Comparison of ENCODE assay signal across 8 cellular contexts in the genomic region with DNA sequence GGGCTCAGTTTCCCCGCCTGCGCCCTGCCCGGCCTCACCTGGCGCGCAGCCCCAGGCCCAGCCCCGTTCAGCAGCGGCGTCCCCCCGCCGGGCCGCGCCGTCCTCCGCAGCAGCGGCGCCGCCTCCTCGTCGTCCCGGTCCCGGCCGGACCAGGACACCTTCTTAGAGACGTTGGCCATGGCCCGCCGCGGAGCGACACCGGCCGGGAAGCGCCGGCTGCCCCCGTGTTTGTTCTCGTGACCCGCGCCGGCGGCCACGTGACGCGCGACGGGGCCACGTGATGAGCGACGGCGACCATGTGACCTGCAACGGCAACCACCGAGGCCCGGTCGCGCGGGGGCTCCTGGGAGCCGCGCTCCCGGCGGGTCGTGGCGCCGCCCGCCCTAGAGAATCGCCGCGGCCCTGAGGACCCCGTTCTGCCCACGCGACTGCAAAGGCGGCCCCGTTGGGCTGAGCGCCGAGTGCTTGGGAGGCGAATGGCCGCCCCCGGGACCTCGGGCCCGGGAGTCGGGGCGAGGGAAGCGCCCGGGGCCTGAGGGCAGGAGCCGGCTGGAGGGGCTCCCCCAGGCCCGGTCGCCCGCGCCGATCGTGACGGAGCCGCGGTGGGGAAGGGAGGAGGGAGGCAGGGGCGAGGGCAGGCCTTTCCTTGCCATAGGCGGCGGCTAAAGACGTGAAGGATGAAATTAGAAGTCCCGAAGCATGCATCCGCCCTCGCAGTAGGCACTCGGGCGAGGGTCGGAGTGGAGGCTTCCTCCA.
A peak's percentile ranks its signal among the peaks of the same experiment; 100 is the strongest.
DNase-seq lines count a peak whose midpoint lies in the region; ATAC-seq lines count a peak whose summit lies in the region.

A gene with protein sequence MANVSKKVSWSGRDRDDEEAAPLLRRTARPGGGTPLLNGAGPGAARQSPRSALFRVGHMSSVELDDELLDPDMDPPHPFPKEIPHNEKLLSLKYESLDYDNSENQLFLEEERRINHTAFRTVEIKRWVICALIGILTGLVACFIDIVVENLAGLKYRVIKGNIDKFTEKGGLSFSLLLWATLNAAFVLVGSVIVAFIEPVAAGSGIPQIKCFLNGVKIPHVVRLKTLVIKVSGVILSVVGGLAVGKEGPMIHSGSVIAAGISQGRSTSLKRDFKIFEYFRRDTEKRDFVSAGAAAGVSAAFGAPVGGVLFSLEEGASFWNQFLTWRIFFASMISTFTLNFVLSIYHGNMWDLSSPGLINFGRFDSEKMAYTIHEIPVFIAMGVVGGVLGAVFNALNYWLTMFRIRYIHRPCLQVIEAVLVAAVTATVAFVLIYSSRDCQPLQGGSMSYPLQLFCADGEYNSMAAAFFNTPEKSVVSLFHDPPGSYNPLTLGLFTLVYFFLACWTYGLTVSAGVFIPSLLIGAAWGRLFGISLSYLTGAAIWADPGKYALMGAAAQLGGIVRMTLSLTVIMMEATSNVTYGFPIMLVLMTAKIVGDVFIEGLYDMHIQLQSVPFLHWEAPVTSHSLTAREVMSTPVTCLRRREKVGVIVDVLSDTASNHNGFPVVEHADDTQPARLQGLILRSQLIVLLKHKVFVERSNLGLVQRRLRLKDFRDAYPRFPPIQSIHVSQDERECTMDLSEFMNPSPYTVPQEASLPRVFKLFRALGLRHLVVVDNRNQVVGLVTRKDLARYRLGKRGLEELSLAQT (minus strand): TSS at position 233 of the 756 bp plus-strand sequence. CDS start 54 bp downstream, at position 179.

- peaks cover 54% of the 10 kb centered on the region for H3K79me2 ChIP-seq in ACC112 (ENCODE audit: control insufficient read depth, insufficient read depth, low read length, unreplicated experiment)

- peaks cover 23% of the 10 kb centered on the region for H3K4me1 ChIP-seq in ACC112 (ENCODE audit: control insufficient read depth, insufficient read depth, low read length, unreplicated experiment)

- H2AFZ ChIP-seq in ACC112 (ENCODE audit: low read length, unreplicated experiment) = peak within 1 kb of the TSS; percentile 98

- H3K27ac ChIP-seq in ACC112 (ENCODE audit: low read depth, low read length) = peak within 1 kb of the TSS; percentile 79

- ATAC-seq in GM18858 (IDR thresholded peaks at IDR 0.05; ENCODE audit: unreplicated experiment) (peak; percentile 72), HG03066 (IDR thresholded peaks at IDR 0.05; ENCODE audit: low read depth, unreplicated experiment) (peak; percentile 76)
- ATAC-seq in activated CD4-positive, CD25-positive, alpha-beta regulatory T cell treated with anti-CD3 and anti-CD28 coated beads, Interleukin-2, amount 50 U/mL, for 24 hours = peak; percentile 94

- peak within 1 kb of the TSS; percentile 90 for H3K4me3 ChIP-seq in ACC112 (ENCODE audit: low read depth, low read length)

- peak; percentile 92 for DNase-seq in NCI-H2196 (lab: John Stamatoyannopoulos, UW; ENCODE audit: unreplicated experiment)
- DNase-seq in central memory CD4-positive, alpha-beta T cell = peak; percentile 85
- peak; percentile 89 for DNase-seq in islet precursor cell
- DNase-seq in stimulated activated CD4-positive, alpha-beta T cell treated with anti-CD3 and anti-CD28 coated beads, Interleukin-12 subunit alpha, Interleukin-12 subunit beta, amount 100 ng/mL, for 4 hours = peak; percentile 85

- H3K27me3 ChIP-seq in ACC112 (ENCODE audit: insufficient read depth, low read length) = no peaks in the 10 kb centered on the region

- no peaks in the 10 kb centered on the region for H3K36me3 ChIP-seq in ACC112 (ENCODE audit: insufficient read depth, low read length)

Comparison
In these comparisons a context has a peak if more than half of its experiments do, and no peak if none do; other contexts are left out.
1. Peak in every context shown above with its lines: DNase-seq, ATAC-seq, H3K4me3 ChIP-seq and H3K27ac ChIP-seq.